Comparison of ENCODE assay signal across 12 cellular contexts in genomic region chr4:154720123-154720522, GRCh38. TPM values are rescaled to one million over a fixed set of nuclear protein-coding genes. Genes with fewer than 3 reads are reported as not detected.
DNase-seq lines count a peak whose midpoint lies in the region; ATAC-seq and TF ChIP-seq lines count a peak whose summit lies in the region.
"Had no signal": no experiment of that assay in that cellular context is flagged by ENCODE, and none has a peak within 500 bp of the region (broad histone marks: within the 10 kb centered on the region; RNA-seq: fewer than 3 reads in every experiment).

No MANE protein-coding gene starts in this region.

- H3K27ac ChIP-seq in PC-3 (ENCODE audit: low read length) = peak overlapping the region; percentile 42
- no peak overlapping the region for H3K27ac ChIP-seq in effector memory CD4-positive, alpha-beta T cell (ENCODE audit: insufficient read depth, low read length, poor library complexity, severe bottlenecking)

- CTCF ChIA-PET in PC-3 (lab: Charles Lee) = no interaction called here

- peaks cover 27% of the 10 kb centered on the region for H3K4me1 ChIP-seq in PC-3 (ENCODE audit: insufficient read depth, low read length)
- H3K4me1 ChIP-seq in effector memory CD4-positive, alpha-beta T cell (ENCODE audit: control insufficient read depth, insufficient read depth, low read length, poor library complexity, severe bottlenecking) = no peaks in the 10 kb centered on the region

- no peaks in the 10 kb centered on the region for H3K36me3 Mint-ChIP-seq in T-helper 2 cell treated with Interferon-gamma antibody and Interleukin-4, amounts not matched to agents 5 μg/mL and 100 μg/mL, for 36 hours (ENCODE audit: low read depth)
- H3K36me3 Mint-ChIP-seq: activated naive CD8-positive, alpha-beta T cell treated with anti-CD3 and anti-CD28 coated beads, Interleukin-2, amount 10 ng/mL, durations not matched to agents 7 days and 5 days; type B pancreatic cell had no signal

- H3K9me3 ChIP-seq in PC-3 (ENCODE audit: low read length) = no peaks in the 10 kb centered on the region
- H3K9me3 ChIP-seq in effector memory CD4-positive, alpha-beta T cell (ENCODE audit: control insufficient read depth, low read length) = no peaks in the 10 kb centered on the region

- no peaks in the 10 kb centered on the region for H4K20me1 ChIP-seq in PC-3 (ENCODE audit: low read length)

- no peak overlapping the region for H3K27ac Mint-ChIP-seq in T-helper 2 cell treated with Interferon-gamma antibody and Interleukin-4, amounts not matched to agents 5 μg/mL and 100 μg/mL, for 36 hours
- H3K27ac Mint-ChIP-seq: activated naive CD8-positive, alpha-beta T cell treated with anti-CD3 and anti-CD28 coated beads, Interleukin-2, amount 10 ng/mL, durations not matched to agents 7 days and 5 days; type B pancreatic cell had no signal

- no peaks in the 10 kb centered on the region for H3K79me2 ChIP-seq in PC-3 (ENCODE audit: low read length)

- no peak overlapping the region for H3K9ac ChIP-seq in PC-3 (ENCODE audit: low read length)

- H3K27me3 ChIP-seq in PC-3 (ENCODE audit: low read length) = no peaks in the 10 kb centered on the region
- H3K27me3 ChIP-seq in effector memory CD4-positive, alpha-beta T cell (replicated peaks; ENCODE audit: control insufficient read depth, insufficient read depth, low read length, poor library complexity, severe bottlenecking) = no peaks in the 10 kb centered on the region

- BruUV-seq in PC-3 (replicated peaks; lab: Mats Ljungman, UMichigan) = no TSS peak

- no peaks in the 10 kb centered on the region for H3K36me3 ChIP-seq in PC-3 (ENCODE audit: low read depth, low read length)
- H3K36me3 ChIP-seq in effector memory CD4-positive, alpha-beta T cell (ENCODE audit: control insufficient read depth, insufficient read depth, low read length) = no peaks in the 10 kb centered on the region

- no peak overlapping the region for H3K4me3 Mint-ChIP-seq in T-helper 2 cell treated with Interferon-gamma antibody and Interleukin-4, amounts not matched to agents 5 μg/mL and 100 μg/mL, for 36 hours
- H3K4me3 Mint-ChIP-seq: activated naive CD8-positive, alpha-beta T cell treated with anti-CD3 and anti-CD28 coated beads, Interleukin-2, amount 10 ng/mL, durations not matched to agents 7 days and 5 days; type B pancreatic cell had no signal

- H3K4me2 ChIP-seq in PC-3 (ENCODE audit: low read length) = peak overlapping the region; percentile 44; the same call in 1 of the 2 replicates

- TF ChIP-seq CTCF in PC-3 (conservative IDR thresholded peaks at IDR 0.05; ENCODE audit: low read depth, low read length) = no peak

- peaks cover 15% of the 10 kb centered on the region for H3K4me1 Mint-ChIP-seq in T-helper 2 cell treated with Interferon-gamma antibody and Interleukin-4, amounts not matched to agents 5 μg/mL and 100 μg/mL, for 36 hours (ENCODE audit: low read depth)

- intact Hi-C loops in PC-3 (cut with micrococcal nuclease) = no loop called here

- no peaks in the 10 kb centered on the region for H3F3A ChIP-seq in PC-3 (ENCODE audit: low read length, unreplicated experiment)

- ATAC-seq in GM18909 (IDR thresholded peaks at IDR 0.05; ENCODE audit: poor library complexity, unreplicated experiment) = peak; percentile 78
- ATAC-seq in HG02943 (IDR thresholded peaks at IDR 0.05; ENCODE audit: low read depth, unreplicated experiment) = peak; percentile 58
- ATAC-seq in PC-3 = peak; percentile 94

- no peaks in the 10 kb centered on the region for H3K9me2 ChIP-seq in PC-3 (replicated peaks; ENCODE audit: low read length)

- H3K4me3 ChIP-seq in PC-3 (ENCODE audit: low read length) = no peak overlapping the region
- H3K4me3 ChIP-seq in effector memory CD4-positive, alpha-beta T cell (ENCODE audit: insufficient read depth, low read depth, low read length, poor library complexity, severe bottlenecking) = no peak overlapping the region

- H3K27me3 Mint-ChIP-seq in T-helper 2 cell treated with Interferon-gamma antibody and Interleukin-4, amounts not matched to agents 5 μg/mL and 100 μg/mL, for 36 hours (ENCODE audit: low read depth) = peaks cover 8% of the 10 kb centered on the region

- no peak overlapping the region for H2AFZ ChIP-seq in PC-3 (ENCODE audit: low read length)

- POLR2A ChIA-PET in PC-3 (lab: Charles Lee; ENCODE audit: unreplicated experiment) = no interaction called here

- no peaks in the 10 kb centered on the region for H3K9me3 Mint-ChIP-seq in T-helper 2 cell treated with Interferon-gamma antibody and Interleukin-4, amounts not matched to agents 5 μg/mL and 100 μg/mL, for 36 hours
- H3K9me3 Mint-ChIP-seq: activated naive CD8-positive, alpha-beta T cell treated with anti-CD3 and anti-CD28 coated beads, Interleukin-2, amount 10 ng/mL, durations not matched to agents 7 days and 5 days; type B pancreatic cell had no signal

- DNase-seq in A172 (ENCODE audit: low spot score) = peak; percentile 7
- peak; percentile 76 for DNase-seq in PC-3
- no peak for DNase-seq in MV-4-11 (lab: John Stamatoyannopoulos, UW)
- no peak for DNase-seq in effector memory CD4-positive, alpha-beta T cell
- DNase-seq in T-helper 2 cell treated with Interferon-gamma antibody and Interleukin-4, amounts not matched to agents 5 μg/mL and 100 μg/mL, for 36 hours (ENCODE audit: low spot score) = no peak
- no peak for DNase-seq in GF-D8 (lab: John Stamatoyannopoulos, UW)
- DNase-seq: activated CD4-positive, alpha-beta T cell treated with anti-CD3 and anti-CD28 coated beads for 4 hours; activated naive CD8-positive, alpha-beta T cell treated with anti-CD3 and anti-CD28 coated beads, Interleukin-2, amount 10 ng/mL, durations not matched to agents 7 days and 5 days; hippocampal formation had no signal

RNA-seq across cellular contexts. Expression of gene LRAT, which starts 23.7 kb away (rescaled TPM):
- not detected in 2 replicates for total RNA-seq in A172 (2014; rRNA removed; shearing (Covaris generic))
- total RNA-seq in PC-3 (2014; rRNA removed) = 0.55 and 0.92 TPM in 2 replicates
- total RNA-seq: activated naive CD8-positive, alpha-beta T cell treated with anti-CD3 and anti-CD28 coated beads, Interleukin-2, amount 10 ng/mL, durations not matched to agents 7 days and 5 days had no signal

Comparison
In these comparisons a context has a peak if more than half of its experiments do, and no peak if none do; other contexts are left out.
1. DNase-seq: peak in A172 (single experiment) and PC-3 (single experiment); none in MV-4-11 (single experiment), effector memory CD4-positive, alpha-beta T cell (0 of 3), T-helper 2 cell treated with Interferon-gamma antibody and Interleukin-4, amounts not matched to agents 5 μg/mL and 100 μg/mL, for 36 hours (single experiment) and GF-D8 (single experiment).
2. Peak in every context shown above with its lines, with median percentiles within 50 percentile points of each other: ATAC-seq.